In the genomic region with DNA sequence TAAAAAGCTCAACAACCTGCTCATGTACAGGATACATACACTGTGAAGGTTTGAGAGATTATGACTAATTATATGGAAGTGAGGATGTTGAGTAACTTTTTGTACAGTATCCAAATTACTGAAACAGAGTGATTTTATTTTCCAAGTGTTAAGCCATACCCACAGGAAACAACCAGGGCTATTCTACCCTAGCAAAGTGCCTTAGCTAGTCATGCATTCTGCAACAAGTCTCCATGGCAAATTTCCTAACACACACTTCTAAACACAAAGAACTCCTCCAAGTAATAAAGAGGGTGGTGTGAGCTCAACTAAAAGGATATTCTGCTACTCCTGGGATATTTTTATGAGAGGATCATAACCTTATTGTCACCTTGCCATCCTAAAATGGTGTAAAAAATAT, we compare ENCODE assay signal across 10 cellular contexts. TPM values are rescaled to one million over a fixed set of nuclear protein-coding genes. Genes with fewer than 3 reads are reported as not detected.
DNase-seq lines count a peak whose midpoint lies in the region; ATAC-seq and TF ChIP-seq lines count a peak whose summit lies in the region.
"Had no signal": no experiment of that assay in that cellular context is flagged by ENCODE, and none has a peak within 500 bp of the region (broad histone marks: within the 10 kb centered on the region; RNA-seq: fewer than 3 reads in every experiment).

No MANE protein-coding gene starts in this region.

- no peaks in the 10 kb centered on the region for H3K9me3 Mint-ChIP-seq in type B pancreatic cell

- peak overlapping the region; percentile 90 for H3K4me3 Mint-ChIP-seq in type B pancreatic cell

- H3K36me3 Mint-ChIP-seq in type B pancreatic cell = no peaks in the 10 kb centered on the region

- TF ChIP-seq POLR2A in body of pancreas (IDR thresholded peaks at IDR 0.05) = no peak

- H3K4me1 ChIP-seq in body of pancreas = peaks cover 42% of the 10 kb centered on the region

- TF ChIP-seq CTCF in body of pancreas (IDR thresholded peaks at IDR 0.05) = no peak
- no peak for TF ChIP-seq CTCF in type B pancreatic cell (conservative IDR thresholded peaks at IDR 0.05)

- H3K4me3 ChIP-seq in body of pancreas = no peak overlapping the region
- H3K4me3 ChIP-seq: BLaER1 had no signal

- H3K27ac Mint-ChIP-seq in type B pancreatic cell = peak overlapping the region; percentile 80

- H3K27me3 Mint-ChIP-seq in type B pancreatic cell = peaks cover 14% of the 10 kb centered on the region

- no peaks in the 10 kb centered on the region for H3K36me3 ChIP-seq in body of pancreas (replicated peaks in 1 of 2; ENCODE audit: insufficient read depth in 1 of 2, low read depth in 2 of 2)
- H3K36me3 ChIP-seq: BLaER1 had no signal

- ATAC-seq in body of pancreas (no peak), HG03571 (IDR thresholded peaks at IDR 0.05; ENCODE audit: unreplicated experiment) (no peak), GM21786 (IDR thresholded peaks at IDR 0.05; ENCODE audit: unreplicated experiment) (no peak)

- DNase-seq in SKM-1 treated with dmso at 0.1 percent for 144 hours (lab: John Stamatoyannopoulos, UW; ENCODE audit: unreplicated experiment) = peak; percentile 30
- no peak for DNase-seq in SKM-1 (lab: John Stamatoyannopoulos, UW; ENCODE audit: unreplicated experiment)
- DNase-seq in body of pancreas = peak in 1 of 4 donors; percentile 34
- DNase-seq in iris pigment epithelial cell (ENCODE audit: low read depth) = peak; percentile 85
- DNase-seq in type B pancreatic cell (ENCODE audit: extremely low spot score, unreplicated experiment) = no peak
- DNase-seq in NCI-H1436 treated with DMSO at 0.1 percent for 48 hours (lab: John Stamatoyannopoulos, UW) = no peak
- DNase-seq: activated effector memory CD4-positive, alpha-beta T cell treated with Interleukin-2 at 50 U/mL for 16 hours had no signal

- H3K27ac ChIP-seq in body of pancreas = peak overlapping the region; percentile 96 to 99 (median 97)
- H3K27ac ChIP-seq: BLaER1 had no signal

- intact Hi-C loops in body of pancreas (cut with DNase I) = no loop called here

- peaks cover 58% of the 10 kb centered on the region for H3K4me1 Mint-ChIP-seq in type B pancreatic cell (ENCODE audit: unreplicated experiment)

- no peaks in the 10 kb centered on the region for H3K27me3 ChIP-seq in body of pancreas

- H3K9me3 ChIP-seq in body of pancreas = no peaks in the 10 kb centered on the region
- H3K9me3 ChIP-seq: BLaER1 had no signal

RNA-seq across cellular contexts. Expression of gene LGR4, which starts 4.4 kb away (rescaled TPM):
- total RNA-seq in body of pancreas (100 to 1,000 TPM; 120 to 145 TPM), type B pancreatic cell (ENCODE audit: low replicate concordance) (39.6 and 54.5 TPM in 2 replicates)

RNA-seq across cellular contexts. Expression of gene LIN7C, which starts 38.4 kb away (rescaled TPM):
- total RNA-seq in body of pancreas (10 to 100 TPM; 17.5 to 27.8 TPM), type B pancreatic cell (ENCODE audit: low replicate concordance) (30.1 and 31.1 TPM in 2 replicates)

Comparison
In these comparisons a context has a peak if more than half of its experiments do, and no peak if none do; other contexts are left out.
1. DNase-seq: peak in SKM-1 treated with dmso at 0.1 percent for 144 hours (single experiment) and iris pigment epithelial cell (single experiment); none in SKM-1 (single experiment), type B pancreatic cell (single experiment) and NCI-H1436 treated with DMSO at 0.1 percent for 48 hours (single experiment).